8 cellular contexts compared by ENCODE assay signal in the genomic region with DNA sequence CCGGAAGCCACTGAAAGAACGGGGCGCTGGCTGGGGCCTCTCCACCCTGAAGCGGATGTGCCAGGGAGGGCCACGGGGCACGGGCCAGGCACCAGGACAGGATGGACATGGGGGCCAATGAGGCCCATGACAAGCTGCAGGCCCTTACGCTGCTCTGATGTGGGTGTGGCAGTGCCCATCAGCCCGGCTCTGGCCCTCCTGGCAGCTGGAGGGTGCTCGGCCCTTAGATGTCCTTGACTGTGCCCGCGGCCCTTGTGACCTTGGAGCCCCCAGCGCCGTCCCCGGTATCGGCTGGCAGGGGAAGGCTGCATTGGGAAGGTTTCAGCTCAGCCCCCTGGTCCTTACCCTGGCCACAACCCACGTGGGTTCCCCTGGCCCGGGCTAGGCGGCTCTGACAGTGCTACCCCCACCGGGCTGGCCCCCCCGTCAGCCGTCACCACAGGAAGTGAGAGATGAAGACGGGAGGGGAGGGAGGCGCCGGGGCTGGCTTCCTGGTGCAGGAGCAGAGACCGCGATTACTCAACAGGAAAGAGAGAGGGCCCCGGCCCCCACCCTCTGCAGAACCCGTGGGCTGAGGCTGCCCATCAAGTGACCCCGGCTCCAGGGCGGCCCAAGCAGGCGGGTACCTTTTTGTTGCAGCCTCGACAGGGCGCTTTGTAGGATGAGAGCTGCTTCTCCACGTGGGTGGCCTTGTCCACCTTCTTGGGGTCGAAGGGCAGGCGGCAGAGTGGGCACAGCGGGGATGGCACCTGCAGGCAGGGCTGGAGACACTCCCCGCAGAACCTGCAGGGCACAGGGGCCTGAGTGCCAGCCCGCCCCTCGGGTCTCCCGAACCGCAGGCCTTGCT. TPM values are rescaled to one million over a fixed set of nuclear protein-coding genes. Genes with fewer than 3 reads are reported as not detected.
DNase-seq lines count a peak whose midpoint lies in the region; ATAC-seq and TF ChIP-seq lines count a peak whose summit lies in the region.

No MANE protein-coding gene starts in this region.

- H3K27me3 Mint-ChIP-seq in activated naive CD8-positive, alpha-beta T cell treated with anti-CD3 and anti-CD28 coated beads for 36 hours, result no peaks in the 10 kb centered on the region
- peaks cover 6% of the 10 kb centered on the region for H3K27me3 Mint-ChIP-seq in GM23338 (ENCODE audit: insufficient read depth, low read depth, poor library complexity)

- H3K9me2 ChIP-seq in hepatocyte (replicated peaks; ENCODE audit: insufficient read depth) (no peaks in the 10 kb centered on the region), GM23338 (ENCODE audit: insufficient read depth) (no peaks in the 10 kb centered on the region)

- H3K27me3 ChIP-seq in hepatocyte (no peaks in the 10 kb centered on the region), GM23338 (ENCODE audit: insufficient read depth) (no peaks in the 10 kb centered on the region)

- H3K4me3 ChIP-seq in hepatocyte (no peak overlapping the region), GM23338 (no peak overlapping the region)

- peaks cover 3% of the 10 kb centered on the region for H3K4me1 ChIP-seq in hepatocyte (ENCODE audit: insufficient read depth)
- no peaks in the 10 kb centered on the region for H3K4me1 ChIP-seq in GM23338 (ENCODE audit: insufficient read depth)

- whole genome bisulfite sequencing in hepatocyte (ENCODE audit: low lambda C conversion rate, missing lambda C conversion rate), result 79% methylated on average over 36 of the region's 42 CpGs

- peaks cover 52% of the 10 kb centered on the region for H3K4me1 Mint-ChIP-seq in activated naive CD8-positive, alpha-beta T cell treated with anti-CD3 and anti-CD28 coated beads for 36 hours
- H3K4me1 Mint-ChIP-seq in GM23338, result peaks cover 12% of the 10 kb centered on the region

- H3K36me3 ChIP-seq in hepatocyte (replicated peaks; ENCODE audit: insufficient read depth, low read depth), result no peaks in the 10 kb centered on the region
- no peaks in the 10 kb centered on the region for H3K36me3 ChIP-seq in GM23338 (ENCODE audit: insufficient read depth)

- H3K4me2 ChIP-seq in hepatocyte (no peak overlapping the region), GM23338 (no peak overlapping the region)

- TF ChIP-seq CTCF in hepatocyte (IDR thresholded peaks at IDR 0.05; ENCODE audit: poor library complexity) (no peak), GM23338 (conservative IDR thresholded peaks at IDR 0.05; ENCODE audit: low read depth in 2 of 2) (no peak)

- peak overlapping the region; percentile 89 for H3K4me3 Mint-ChIP-seq in activated naive CD8-positive, alpha-beta T cell treated with anti-CD3 and anti-CD28 coated beads for 36 hours
- no peak overlapping the region for H3K4me3 Mint-ChIP-seq in GM23338

- H2AFZ ChIP-seq in hepatocyte, result no peak overlapping the region
- no peak overlapping the region for H2AFZ ChIP-seq in GM23338

- ATAC-seq in GM18520 (IDR thresholded peaks at IDR 0.05; ENCODE audit: unreplicated experiment) (peak; percentile 43), HG03066 (IDR thresholded peaks at IDR 0.05; ENCODE audit: low read depth, unreplicated experiment) (peak; percentile 78), GM23338 (no peak)

- H4K20me1 ChIP-seq in hepatocyte (ENCODE audit: insufficient read depth, poor library complexity, severe bottlenecking) (no peaks in the 10 kb centered on the region), GM23338 (replicated peaks; ENCODE audit: insufficient read depth) (peaks cover 5% of the 10 kb centered on the region; the same call in 1 of the 2 replicates)

- H3K27ac Mint-ChIP-seq in activated naive CD8-positive, alpha-beta T cell treated with anti-CD3 and anti-CD28 coated beads for 36 hours, result peak overlapping the region; percentile 95
- no peak overlapping the region for H3K27ac Mint-ChIP-seq in GM23338

- H3K27ac ChIP-seq in hepatocyte, result no peak overlapping the region
- H3K27ac ChIP-seq in GM23338 (ENCODE audit: low read depth), result no peak overlapping the region

- no peaks in the 10 kb centered on the region for H3F3A ChIP-seq in GM23338 (replicated peaks; ENCODE audit: low read depth)

- no peaks in the 10 kb centered on the region for H3K9me3 ChIP-seq in hepatocyte (ENCODE audit: low read depth)

- H3K36me3 Mint-ChIP-seq in activated naive CD8-positive, alpha-beta T cell treated with anti-CD3 and anti-CD28 coated beads for 36 hours, result peaks cover 30% of the 10 kb centered on the region
- no peaks in the 10 kb centered on the region; the same call in 2 of the 3 replicates for H3K36me3 Mint-ChIP-seq in GM23338 (ENCODE audit: low read depth)

- DNase-seq in SKM-1 treated with dmso at 0.1 percent for 144 hours (lab: John Stamatoyannopoulos, UW; ENCODE audit: unreplicated experiment) (peak; percentile 96), hepatocyte (ENCODE audit: low spot score) (peak; percentile 38), NCI-H2029 (lab: John Stamatoyannopoulos, UW) (no peak), GM23338 (ENCODE audit: low spot score) (no peak)
- DNase-seq in activated naive CD8-positive, alpha-beta T cell treated with anti-CD3 and anti-CD28 coated beads for 36 hours, result peak; percentile 94
- DNase-seq in stimulated activated CD4-positive, alpha-beta T cell treated with anti-CD3 and anti-CD28 coated beads, Interleukin-1b, Interleukin-23, amount 100 ng/mL, for 48 hours, result peak; percentile 92

- no peaks in the 10 kb centered on the region for H3K9me3 Mint-ChIP-seq in activated naive CD8-positive, alpha-beta T cell treated with anti-CD3 and anti-CD28 coated beads for 36 hours
- H3K9me3 Mint-ChIP-seq in GM23338, result no peaks in the 10 kb centered on the region

- H3K79me2 ChIP-seq in hepatocyte (peaks cover 13% of the 10 kb centered on the region), GM23338 (replicated peaks; ENCODE audit: insufficient read depth) (peaks cover 18% of the 10 kb centered on the region)

TF ChIP-seq in GM23338, 12 proteins besides CTCF, POLR2A, EP300 and RAD21:
- TF ChIP-seq, protein P1, sequence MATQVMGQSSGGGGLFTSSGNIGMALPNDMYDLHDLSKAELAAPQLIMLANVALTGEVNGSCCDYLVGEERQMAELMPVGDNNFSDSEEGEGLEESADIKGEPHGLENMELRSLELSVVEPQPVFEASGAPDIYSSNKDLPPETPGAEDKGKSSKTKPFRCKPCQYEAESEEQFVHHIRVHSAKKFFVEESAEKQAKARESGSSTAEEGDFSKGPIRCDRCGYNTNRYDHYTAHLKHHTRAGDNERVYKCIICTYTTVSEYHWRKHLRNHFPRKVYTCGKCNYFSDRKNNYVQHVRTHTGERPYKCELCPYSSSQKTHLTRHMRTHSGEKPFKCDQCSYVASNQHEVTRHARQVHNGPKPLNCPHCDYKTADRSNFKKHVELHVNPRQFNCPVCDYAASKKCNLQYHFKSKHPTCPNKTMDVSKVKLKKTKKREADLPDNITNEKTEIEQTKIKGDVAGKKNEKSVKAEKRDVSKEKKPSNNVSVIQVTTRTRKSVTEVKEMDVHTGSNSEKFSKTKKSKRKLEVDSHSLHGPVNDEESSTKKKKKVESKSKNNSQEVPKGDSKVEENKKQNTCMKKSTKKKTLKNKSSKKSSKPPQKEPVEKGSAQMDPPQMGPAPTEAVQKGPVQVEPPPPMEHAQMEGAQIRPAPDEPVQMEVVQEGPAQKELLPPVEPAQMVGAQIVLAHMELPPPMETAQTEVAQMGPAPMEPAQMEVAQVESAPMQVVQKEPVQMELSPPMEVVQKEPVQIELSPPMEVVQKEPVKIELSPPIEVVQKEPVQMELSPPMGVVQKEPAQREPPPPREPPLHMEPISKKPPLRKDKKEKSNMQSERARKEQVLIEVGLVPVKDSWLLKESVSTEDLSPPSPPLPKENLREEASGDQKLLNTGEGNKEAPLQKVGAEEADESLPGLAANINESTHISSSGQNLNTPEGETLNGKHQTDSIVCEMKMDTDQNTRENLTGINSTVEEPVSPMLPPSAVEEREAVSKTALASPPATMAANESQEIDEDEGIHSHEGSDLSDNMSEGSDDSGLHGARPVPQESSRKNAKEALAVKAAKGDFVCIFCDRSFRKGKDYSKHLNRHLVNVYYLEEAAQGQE (IDR thresholded peaks at IDR 0.05; ENCODE audit: unreplicated experiment), result no peak
- no peak for TF ChIP-seq ZNF114 (CRISPR knock-in tag; IDR thresholded peaks at IDR 0.05)
TF ChIP-seq in GM23338: peak in this region for 0.

RNA-seq across cellular contexts. Expression of a gene that starts 5.3 kb away (rescaled TPM):
- 10 to 100 TPM; 58.7 to 59.0 TPM for total RNA-seq in activated naive CD8-positive, alpha-beta T cell treated with anti-CD3 and anti-CD28 coated beads for 36 hours
- 10.1 and 14.0 TPM in 2 replicates for total RNA-seq in hepatocyte
- polyA plus RNA-seq in hepatocyte, result 14.3 and 16.8 TPM in 2 replicates
- 39.6 and 43.4 TPM in 2 replicates for total RNA-seq in GM23338 (2014; rRNA removed; shearing (Covaris generic))
- polyA plus RNA-seq in GM23338 (2016; fragmentation: Nextera tagmentation; extraction: Ambion mirVana), result 24.9 and 27.8 TPM in 2 replicates

RNA-seq across cellular contexts. Expression of a gene that starts 5.4 kb away (rescaled TPM):
- 10 to 100 TPM; 59.7 to 62.7 TPM for total RNA-seq in activated naive CD8-positive, alpha-beta T cell treated with anti-CD3 and anti-CD28 coated beads for 36 hours
- total RNA-seq in hepatocyte, result 5.9 and 8.9 TPM in 2 replicates
- polyA plus RNA-seq in hepatocyte, result 19.5 and 21.2 TPM in 2 replicates
- 15.4 and 22.3 TPM in 2 replicates for total RNA-seq in GM23338 (2014; rRNA removed; shearing (Covaris generic))
- 25.7 and 33.6 TPM in 2 replicates for polyA plus RNA-seq in GM23338 (2016; fragmentation: Nextera tagmentation; extraction: Ambion mirVana)

RNA-seq across cellular contexts. Expression of a gene that starts 14.6 kb away (rescaled TPM):
- 1 to 10 TPM; 2.0 to 2.2 TPM for total RNA-seq in activated naive CD8-positive, alpha-beta T cell treated with anti-CD3 and anti-CD28 coated beads for 36 hours
- total RNA-seq in hepatocyte, result 1.7 and 2.5 TPM in 2 replicates
- polyA plus RNA-seq in hepatocyte (4.1 and 5.0 TPM in 2 replicates), GM23338 (2016; fragmentation: Nextera tagmentation; extraction: Ambion mirVana) (10.0 and 10.3 TPM in 2 replicates)
- total RNA-seq in GM23338 (2014; rRNA removed; shearing (Covaris generic)), result 19.2 and 19.4 TPM in 2 replicates

RNA-seq across cellular contexts. Expression of a gene that starts 38.0 kb away (rescaled TPM):
- total RNA-seq in activated naive CD8-positive, alpha-beta T cell treated with anti-CD3 and anti-CD28 coated beads for 36 hours, result 10 to 100 TPM; 53.3 to 56.6 TPM
- total RNA-seq in hepatocyte, result 71.9 and 78.6 TPM in 2 replicates
- polyA plus RNA-seq in hepatocyte, result 142 and 152 TPM in 2 replicates
- total RNA-seq in GM23338 (2014; rRNA removed; shearing (Covaris generic)), result 144 and 149 TPM in 2 replicates
- 94.2 and 95.3 TPM in 2 replicates for polyA plus RNA-seq in GM23338 (2016; fragmentation: Nextera tagmentation; extraction: Ambion mirVana)

RNA-seq across cellular contexts. Expression of a gene that starts 50.0 kb away (rescaled TPM):
- 100 to 1,000 TPM; 197 to 204 TPM for total RNA-seq in activated naive CD8-positive, alpha-beta T cell treated with anti-CD3 and anti-CD28 coated beads for 36 hours
- total RNA-seq in hepatocyte, result 196 and 255 TPM in 2 replicates
- 419 and 516 TPM in 2 replicates for polyA plus RNA-seq in hepatocyte
- 228 and 275 TPM in 2 replicates for total RNA-seq in GM23338 (2014; rRNA removed; shearing (Covaris generic))
- 281 and 285 TPM in 2 replicates for polyA plus RNA-seq in GM23338 (2016; fragmentation: Nextera tagmentation; extraction: Ambion mirVana)

Comparison
In these comparisons a context has a peak if more than half of its experiments do, and no peak if none do; other contexts are left out.
1. DNase-seq: peak in SKM-1 treated with dmso at 0.1 percent for 144 hours (single experiment), activated naive CD8-positive, alpha-beta T cell treated with anti-CD3 and anti-CD28 coated beads for 36 hours (single experiment), hepatocyte (single experiment) and stimulated activated CD4-positive, alpha-beta T cell treated with anti-CD3 and anti-CD28 coated beads, Interleukin-1b, Interleukin-23, amount 100 ng/mL, for 48 hours (single experiment); none in NCI-H2029 (single experiment) and GM23338 (single experiment).